In the genomic region with DNA sequence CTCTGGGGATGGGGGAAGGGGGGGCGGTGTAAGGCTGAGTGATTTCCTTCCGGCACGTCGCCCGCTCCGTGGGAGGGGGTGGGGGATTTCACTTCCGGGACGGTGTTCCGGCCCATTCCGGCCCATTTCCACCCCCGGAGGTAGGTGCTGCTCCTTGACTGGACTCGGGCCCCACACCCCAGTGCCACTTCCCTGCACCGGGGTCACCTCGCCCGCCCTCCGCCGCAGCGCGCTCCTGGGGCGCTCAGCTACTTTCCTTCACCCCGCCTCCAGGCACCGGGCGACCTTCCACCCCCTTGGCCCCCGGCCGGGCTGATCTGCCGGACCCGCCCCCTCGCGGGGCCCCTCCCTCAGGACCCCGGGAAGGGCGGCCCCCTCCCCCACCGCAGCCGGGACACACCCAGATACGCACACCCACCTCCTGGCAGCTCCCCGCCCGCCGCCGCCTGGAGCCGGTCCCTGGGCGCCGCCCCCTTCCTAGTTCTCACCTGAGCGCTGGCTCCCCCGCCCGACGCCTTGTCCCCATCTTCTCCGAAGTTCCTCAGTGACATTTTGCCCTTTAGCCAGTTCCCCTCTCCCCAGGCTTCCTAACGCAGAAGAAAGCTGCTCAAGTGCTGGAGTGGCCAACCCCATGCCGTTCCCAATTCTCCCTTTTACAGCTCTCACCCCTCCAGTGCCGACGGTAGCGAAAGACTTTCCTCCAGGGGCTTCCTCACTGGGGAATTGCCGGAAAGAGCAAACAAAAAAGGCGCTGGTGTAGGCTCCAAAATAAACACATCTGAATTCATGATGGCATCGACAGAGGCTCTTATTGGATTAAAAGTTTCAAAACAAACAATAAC, we compare ENCODE assay signal across 8 cellular contexts. TPM values are rescaled to one million over a fixed set of nuclear protein-coding genes. Genes with fewer than 3 reads are reported as not detected.
A peak's percentile ranks its signal among the peaks of the same experiment; 100 is the strongest.
DNase-seq lines count a peak whose midpoint lies in the region; ATAC-seq, FAIRE-seq and TF ChIP-seq lines count a peak whose summit lies in the region.

TSS of gene ZBTB37 (plus strand) at position 115 of the 842 bp plus-strand sequence. CDS start 1,846 bp downstream, outside the sequence.

- TF ChIP-seq RAD21 in A549 (conservative IDR thresholded peaks at IDR 0.05 in 1 of 2, IDR thresholded peaks at IDR 0.05 in 1 of 2) = peak; percentile 15 to 21; a peak in 1 of 5 replicates

- peak within 1 kb of the TSS; percentile 100 for H3K27ac Mint-ChIP-seq in WTC11

- 0% methylated on average over 27 of the region's 54 CpGs for WGBS in A549 (ENCODE audit: missing lambda C conversion rate)

- TF ChIP-seq CTCF in A549 (IDR thresholded peaks at IDR 0.05) = peak; percentile 9; the same call in 1 of the 3 replicates
- TF ChIP-seq CTCF in WTC11 (IDR thresholded peaks at IDR 0.05) = no peak
- TF ChIP-seq CTCF in cardiac fibroblast (IDR thresholded peaks at IDR 0.05; ENCODE audit: low read depth, low read length) = no peak

- ATAC-seq in A549 (peak; percentile 82 to 87), GM18909 (IDR thresholded peaks at IDR 0.05; ENCODE audit: poor library complexity, unreplicated experiment) (peak; percentile 62), HG03159 (IDR thresholded peaks at IDR 0.05; ENCODE audit: unreplicated experiment) (peak; percentile 61), WTC11 (peak; percentile 73)

- no peak for FAIRE-seq in A549 (lab: Jason Lieb, UNC)

- H3K4me2 ChIP-seq in A549 = peak within 1 kb of the TSS; percentile 92

- DNase-seq in A549 (ENCODE audit: low read depth in 1 of 2, low spot score in 1 of 2) (peak; percentile 65 to 91), NCI-H2227 treated with DMSO at 0.1 percent for 48 hours (lab: John Stamatoyannopoulos, UW) (peak; percentile 85), WTC11 (ENCODE audit: low spot score) (peak; percentile 99), cardiac fibroblast (ENCODE audit: low read depth in 2 of 2) (no peak), kidney glomerular epithelial cell (lab: John Stamatoyannopoulos, UW) (peak; percentile 72)
- DNase-seq in stimulated activated CD4-positive, alpha-beta T cell treated with anti-CD3 and anti-CD28 coated beads, Interleukin-1b, Interleukin-23, amount 100 ng/mL, for 1 hour (ENCODE audit: low read depth in 2 of 2) = peak; percentile 82 to 90

- H3K9me3 Mint-ChIP-seq in WTC11 = no peaks in the 10 kb centered on the region

- no peaks in the 10 kb centered on the region for H3K27me3 Mint-ChIP-seq in WTC11 (ENCODE audit: low read depth)

- peak; percentile 39 for TF ChIP-seq POLR2A in A549 (IDR thresholded peaks at IDR 0.05; ENCODE audit: low read length)

- peaks cover 23% of the 10 kb centered on the region for H3K4me1 ChIP-seq in A549

- CTCF ChIA-PET in A549 (lab: Yijun Ruan, JAX) (interaction anchor here (0.7 to 2.6 kb wide), 8 partner anchors 9 to 1325 kb away, joined by 3 to 14 read pairs (median 4); no protein-coding TSS in a partner anchor), WTC11 (lab: Charles Lee) (interaction anchor here (0.6 to 1.2 kb wide), 8 partner anchors 14 to 439 kb away, joined by 3 to 5 read pairs (median 3); partner anchors contain the start of gene DARS2)

- POLR2A ChIA-PET in A549 (lab: Yijun Ruan, JAX) (interaction anchor here (0.5 to 2.6 kb wide), 63 partner anchors 7 to 1417 kb away, joined by 3 to 26 read pairs (median 4); partner anchors contain the start of genes CACYBP, CENPL, DARS2 and KLHL20), WTC11 (lab: Charles Lee) (interaction anchor here (0.5 to 1.9 kb wide), 19 partner anchors 8 to 392 kb away, joined by 3 to 19 read pairs (median 4); partner anchors contain the start of genes CENPL, DARS2, KLHL20 and PRDX6)

- H3K4me3 ChIP-seq in A549 (peak within 1 kb of the TSS; percentile 97), cardiac fibroblast (replicated peaks in 1 of 2; ENCODE audit: low read depth in 2 of 2, low read length in 2 of 2) (peak within 1 kb of the TSS; percentile 91 to 94)

- H3K4me1 Mint-ChIP-seq in WTC11 = peaks cover 56% of the 10 kb centered on the region

- H3K4me3 Mint-ChIP-seq in WTC11 = peak within 1 kb of the TSS; percentile 97

- peak within 1 kb of the TSS; percentile 96 to 97 for H3K27ac ChIP-seq in A549

- H3K9me3 ChIP-seq in A549 = no peaks in the 10 kb centered on the region

- peaks cover 67% of the 10 kb centered on the region for H3K36me3 Mint-ChIP-seq in WTC11

- TF ChIP-seq EP300 in A549 (IDR thresholded peaks at IDR 0.05) = no peak

TF ChIP-seq in A549, 52 proteins besides CTCF, POLR2A, EP300 and RAD21 (continues in another document):
- TF ChIP-seq JUN (IDR thresholded peaks at IDR 0.05) (peak in 1 of 2 experiments; percentile 75; a peak in 3 of 5 replicates), PHF8 (IDR thresholded peaks at IDR 0.05; ENCODE audit: borderline replicate concordance, low read depth) (peak; percentile 52), CBX8 (IDR thresholded peaks at IDR 0.05) (no peak), KDM5A (IDR thresholded peaks at IDR 0.05) (no peak), SREBF2 (IDR thresholded peaks at IDR 0.05) (no peak), MYC (IDR thresholded peaks at IDR 0.05; ENCODE audit: borderline replicate concordance, low read length) (no peak), USF2 (IDR thresholded peaks at IDR 0.05) (no peak), GATA3 (IDR thresholded peaks at IDR 0.05; ENCODE audit: borderline replicate concordance) (peak; percentile 7; the same call in 1 of the 2 replicates), HDAC2 (IDR thresholded peaks at IDR 0.05) (no peak), PBX3 (IDR thresholded peaks at IDR 0.05) (peak; percentile 35; the same call in 1 of the 2 replicates), ZFP36 (IDR thresholded peaks at IDR 0.05; ENCODE audit: borderline replicate concordance, partially characterized antibody) (no peak)

TF ChIP-seq in WTC11, 78 proteins besides CTCF, POLR2A, EP300 and RAD21 (continues in another document):
- TF ChIP-seq FOXP1 (CRISPR knock-in tag; IDR thresholded peaks at IDR 0.05; ENCODE audit: borderline replicate concordance) (peak; percentile 48), NR2C2 (CRISPR knock-in tag; IDR thresholded peaks at IDR 0.05) (peak; percentile 77), SP1 (CRISPR knock-in tag; conservative IDR thresholded peaks at IDR 0.05) (peak; percentile 88), PRRX2 (CRISPR knock-in tag; IDR thresholded peaks at IDR 0.05) (no peak), TCF7 (CRISPR knock-in tag; IDR thresholded peaks at IDR 0.05; ENCODE audit: low read depth) (no peak), FOXK1 (CRISPR knock-in tag; IDR thresholded peaks at IDR 0.05) (peak; percentile 58; the same call in 1 of the 2 replicates), JUN (CRISPR knock-in tag; IDR thresholded peaks at IDR 0.05) (no peak), CBFB (CRISPR knock-in tag; IDR thresholded peaks at IDR 0.05; ENCODE audit: low read depth) (no peak), MLX (CRISPR knock-in tag; IDR thresholded peaks at IDR 0.05) (no peak), NR3C1 (CRISPR knock-in tag; conservative IDR thresholded peaks at IDR 0.05; ENCODE audit: low read depth) (no peak), MYBL2 (CRISPR knock-in tag; IDR thresholded peaks at IDR 0.05) (no peak)
- TF ChIP-seq, protein P1, sequence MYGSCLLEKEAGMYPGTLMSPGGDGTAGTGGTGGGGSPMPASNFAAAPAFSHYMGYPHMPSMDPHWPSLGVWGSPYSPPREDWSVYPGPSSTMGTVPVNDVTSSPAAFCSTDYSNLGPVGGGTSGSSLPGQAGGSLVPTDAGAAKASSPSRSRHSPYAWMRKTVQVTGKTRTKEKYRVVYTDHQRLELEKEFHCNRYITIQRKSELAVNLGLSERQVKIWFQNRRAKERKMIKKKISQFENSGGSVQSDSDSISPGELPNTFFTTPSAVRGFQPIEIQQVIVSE (CRISPR knock-in tag; IDR thresholded peaks at IDR 0.05; ENCODE audit: borderline replicate concordance) = no peak
- TF ChIP-seq, protein P2, sequence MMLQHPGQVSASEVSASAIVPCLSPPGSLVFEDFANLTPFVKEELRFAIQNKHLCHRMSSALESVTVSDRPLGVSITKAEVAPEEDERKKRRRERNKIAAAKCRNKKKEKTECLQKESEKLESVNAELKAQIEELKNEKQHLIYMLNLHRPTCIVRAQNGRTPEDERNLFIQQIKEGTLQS (CRISPR knock-in tag; conservative IDR thresholded peaks at IDR 0.05) = no peak
- TF ChIP-seq, protein P3, sequence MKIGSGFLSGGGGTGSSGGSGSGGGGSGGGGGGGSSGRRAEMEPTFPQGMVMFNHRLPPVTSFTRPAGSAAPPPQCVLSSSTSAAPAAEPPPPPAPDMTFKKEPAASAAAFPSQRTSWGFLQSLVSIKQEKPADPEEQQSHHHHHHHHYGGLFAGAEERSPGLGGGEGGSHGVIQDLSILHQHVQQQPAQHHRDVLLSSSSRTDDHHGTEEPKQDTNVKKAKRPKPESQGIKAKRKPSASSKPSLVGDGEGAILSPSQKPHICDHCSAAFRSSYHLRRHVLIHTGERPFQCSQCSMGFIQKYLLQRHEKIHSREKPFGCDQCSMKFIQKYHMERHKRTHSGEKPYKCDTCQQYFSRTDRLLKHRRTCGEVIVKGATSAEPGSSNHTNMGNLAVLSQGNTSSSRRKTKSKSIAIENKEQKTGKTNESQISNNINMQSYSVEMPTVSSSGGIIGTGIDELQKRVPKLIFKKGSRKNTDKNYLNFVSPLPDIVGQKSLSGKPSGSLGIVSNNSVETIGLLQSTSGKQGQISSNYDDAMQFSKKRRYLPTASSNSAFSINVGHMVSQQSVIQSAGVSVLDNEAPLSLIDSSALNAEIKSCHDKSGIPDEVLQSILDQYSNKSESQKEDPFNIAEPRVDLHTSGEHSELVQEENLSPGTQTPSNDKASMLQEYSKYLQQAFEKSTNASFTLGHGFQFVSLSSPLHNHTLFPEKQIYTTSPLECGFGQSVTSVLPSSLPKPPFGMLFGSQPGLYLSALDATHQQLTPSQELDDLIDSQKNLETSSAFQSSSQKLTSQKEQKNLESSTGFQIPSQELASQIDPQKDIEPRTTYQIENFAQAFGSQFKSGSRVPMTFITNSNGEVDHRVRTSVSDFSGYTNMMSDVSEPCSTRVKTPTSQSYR (CRISPR knock-in tag; IDR thresholded peaks at IDR 0.05) = 0 out of 2 replicates have a peak, but pooled peaks have one; percentile 78

RNA-seq across cellular contexts. Expression of gene ZBTB37, which starts in this region (rescaled TPM):
- polyA plus RNA-seq in A549 (2011; rRNA removed) (3.0 TPM in 2 replicates), A549 (2017; fragmentation: RNase III; extraction: RNeasy Plus Mini Kit Qiagen cat#74134 plus additional on column Dnase treatment) (1.0 to 1.3 TPM (median 1.1 TPM) in 3 replicates)
- polyA plus RNA-seq in A549 (2012; cell fraction: cytosol; rRNA removed) = 0.33 and 0.60 TPM in 2 replicates
- polyA plus RNA-seq in A549 (2012; cell fraction: nucleus; rRNA removed) = 0.52 and 0.72 TPM in 2 replicates
- 13.4 and 15.1 TPM in 2 replicates for polyA minus RNA-seq in A549 (2011; rRNA and poly(A)+ RNA removed)
- 14.0 to 15.5 TPM (median 14.4 TPM) in 3 replicates for total RNA-seq in WTC11 (2021)

Comparison
In these comparisons a context has a peak if more than half of its experiments do, and no peak if none do; other contexts are left out.
1. DNase-seq: peak in A549 (2 of 2), NCI-H2227 treated with DMSO at 0.1 percent for 48 hours (single experiment), WTC11 (single experiment), kidney glomerular epithelial cell (single experiment) and stimulated activated CD4-positive, alpha-beta T cell treated with anti-CD3 and anti-CD28 coated beads, Interleukin-1b, Interleukin-23, amount 100 ng/mL, for 1 hour (2 of 2); none in cardiac fibroblast (0 of 2).
2. Of the 8 proteins assayed by ChIP-seq in both WTC11 and A549: peak only in WTC11: HMGXB4 and MAX; only in A549: CTCF; in both: none; in neither: 4; mixed calls (peak in some experiments, not most) for 1.
3. Peak in every context shown above with its lines, with median percentiles within 50 percentile points of each other: ATAC-seq.